1 cellular context compared by ENCODE assay signal in genomic region chr13:93227280-93227905, GRCh38.
TF ChIP-seq lines count a peak whose summit lies in the region.

No MANE protein-coding gene starts in this region.

TF ChIP-seq in HepG2, 621 proteins besides CTCF, POLR2A, EP300 and RAD21 (continued from another document and continues in another):
- 0 out of 2 replicates have a peak, but pooled peaks have one; percentile 9 for TF ChIP-seq ZNF331 (CRISPR knock-in tag; IDR thresholded peaks at IDR 0.05)
- TF ChIP-seq ZNF615 (CRISPR knock-in tag; IDR thresholded peaks at IDR 0.05; ENCODE audit: borderline replicate concordance), result 0 out of 2 replicates have a peak, but pooled peaks have one; percentile 35
- 0 out of 2 replicates have a peak, but pooled peaks have one; percentile 5 for TF ChIP-seq ZFY (CRISPR knock-in tag; IDR thresholded peaks at IDR 0.05)
- 0 out of 2 replicates have a peak, but pooled peaks have one; percentile 4 for TF ChIP-seq PBX3 (CRISPR knock-in tag; IDR thresholded peaks at IDR 0.05; ENCODE audit: borderline replicate concordance)
- no peak for TF ChIP-seq CCDC6 (CRISPR knock-in tag; IDR thresholded peaks at IDR 0.05)
- TF ChIP-seq ZNF292 (CRISPR knock-in tag; IDR thresholded peaks at IDR 0.05; ENCODE audit: borderline replicate concordance, low read depth), result peak; percentile 68
- no peak for TF ChIP-seq DNMT1 (CRISPR knock-in tag; IDR thresholded peaks at IDR 0.05)
- no peak for TF ChIP-seq FOSL2 (CRISPR knock-in tag; IDR thresholded peaks at IDR 0.05)
- no peak for TF ChIP-seq ZBTB33 (CRISPR knock-in tag; IDR thresholded peaks at IDR 0.05)
- peak; percentile 25; the same call in 1 of the 2 replicates for TF ChIP-seq ZNF772 (CRISPR knock-in tag; IDR thresholded peaks at IDR 0.05)
- TF ChIP-seq ZNF788 (CRISPR knock-in tag; IDR thresholded peaks at IDR 0.05; ENCODE audit: borderline replicate concordance), result 0 out of 2 replicates have a peak, but pooled peaks have one; percentile 34
- 0 out of 2 replicates have a peak, but pooled peaks have one; percentile 58 for TF ChIP-seq PAX8 (CRISPR knock-in tag; IDR thresholded peaks at IDR 0.05; ENCODE audit: borderline replicate concordance)
- TF ChIP-seq GABPB1 (CRISPR knock-in tag; IDR thresholded peaks at IDR 0.05), result peak; percentile 45; the same call in 1 of the 2 replicates
- 0 out of 2 replicates have a peak, but pooled peaks have one; percentile 35 for TF ChIP-seq PRMT3 (CRISPR knock-in tag; IDR thresholded peaks at IDR 0.05; ENCODE audit: borderline replicate concordance, low read depth)
- TF ChIP-seq ZNF607 (CRISPR knock-in tag; IDR thresholded peaks at IDR 0.05; ENCODE audit: borderline replicate concordance), result 0 out of 2 replicates have a peak, but pooled peaks have one; percentile 44
- TF ChIP-seq HDAC1 (CRISPR knock-in tag; IDR thresholded peaks at IDR 0.05), result peak; percentile 17; the same call in 1 of the 2 replicates
- TF ChIP-seq NCOA1 (CRISPR knock-in tag; IDR thresholded peaks at IDR 0.05), result 0 out of 2 replicates have a peak, but pooled peaks have one; percentile 14
- TF ChIP-seq SRSF1 (optimal IDR thresholded peaks at IDR 0.05; ENCODE audit: low read depth, low read length), result no peak
- TF ChIP-seq ZNF234 (CRISPR knock-in tag; conservative IDR thresholded peaks at IDR 0.05), result 0 out of 2 replicates have a peak, but pooled peaks have one; percentile 47
- 0 out of 2 replicates have a peak, but pooled peaks have one; percentile 73 for TF ChIP-seq THAP8 (CRISPR knock-in tag; IDR thresholded peaks at IDR 0.05; ENCODE audit: borderline replicate concordance)
- TF ChIP-seq CAMTA2 (CRISPR knock-in tag; IDR thresholded peaks at IDR 0.05; ENCODE audit: borderline replicate concordance), result 0 out of 2 replicates have a peak, but pooled peaks have one; percentile 39
- no peak for TF ChIP-seq ZNF75D (CRISPR knock-in tag; IDR thresholded peaks at IDR 0.05; ENCODE audit: borderline replicate concordance)
- peak; percentile 45 for TF ChIP-seq AGO2 (optimal IDR thresholded peaks at IDR 0.05; ENCODE audit: low read depth, low read length)
- peak; percentile 48; the same call in 1 of the 2 replicates for TF ChIP-seq ZNF674 (CRISPR knock-in tag; IDR thresholded peaks at IDR 0.05; ENCODE audit: low read depth)
- peak; percentile 98; the same call in 1 of the 2 replicates for TF ChIP-seq ZNF800 (CRISPR knock-in tag; IDR thresholded peaks at IDR 0.05)
- TF ChIP-seq ZNF501 (CRISPR knock-in tag; IDR thresholded peaks at IDR 0.05), result 0 out of 2 replicates have a peak, but pooled peaks have one; percentile 2
- 0 out of 2 replicates have a peak, but pooled peaks have one; percentile 5 for TF ChIP-seq ZNF350 (CRISPR knock-in tag; IDR thresholded peaks at IDR 0.05; ENCODE audit: borderline replicate concordance, low read depth)
- 0 out of 2 replicates have a peak, but pooled peaks have one; percentile 6 for TF ChIP-seq SALL2 (CRISPR knock-in tag; IDR thresholded peaks at IDR 0.05)
- TF ChIP-seq ZNF691 (CRISPR knock-in tag; IDR thresholded peaks at IDR 0.05; ENCODE audit: borderline replicate concordance, low read depth), result 0 out of 2 replicates have a peak, but pooled peaks have one; percentile 69
- peak; percentile 3; the same call in 1 of the 2 replicates for TF ChIP-seq ATF3 (CRISPR knock-in tag; IDR thresholded peaks at IDR 0.05)
- TF ChIP-seq UBTF (CRISPR knock-in tag; IDR thresholded peaks at IDR 0.05), result peak; percentile 69
- 0 out of 2 replicates have a peak, but pooled peaks have one; percentile 24 for TF ChIP-seq ZNF777 (CRISPR knock-in tag; IDR thresholded peaks at IDR 0.05)
- peak; percentile 25; the same call in 1 of the 2 replicates for TF ChIP-seq MYC (CRISPR knock-in tag; IDR thresholded peaks at IDR 0.05; ENCODE audit: borderline replicate concordance)
- TF ChIP-seq ZBTB2 (CRISPR knock-in tag; IDR thresholded peaks at IDR 0.05; ENCODE audit: low read depth), result 0 out of 2 replicates have a peak, but pooled peaks have one; percentile 27
- 0 out of 2 replicates have a peak, but pooled peaks have one; percentile 30 for TF ChIP-seq ZNF251 (CRISPR knock-in tag; IDR thresholded peaks at IDR 0.05)
- no peak for TF ChIP-seq RBM22 (optimal IDR thresholded peaks at IDR 0.05; ENCODE audit: low read length)
- no peak for TF ChIP-seq ZBTB4 (CRISPR knock-in tag; IDR thresholded peaks at IDR 0.05; ENCODE audit: borderline replicate concordance)
- TF ChIP-seq ZKSCAN1 (IDR thresholded peaks at IDR 0.05; ENCODE audit: low read length), result no peak
- peak; percentile 32 for TF ChIP-seq ZNF687 (CRISPR knock-in tag; IDR thresholded peaks at IDR 0.05)
- peak; percentile 45; the same call in 1 of the 2 replicates for TF ChIP-seq MTF2 (CRISPR knock-in tag; IDR thresholded peaks at IDR 0.05; ENCODE audit: borderline replicate concordance)
- no peak for TF ChIP-seq ARID2 (CRISPR knock-in tag; IDR thresholded peaks at IDR 0.05; ENCODE audit: borderline replicate concordance)
